35 cellular contexts compared by ENCODE assay signal in the genomic region with DNA sequence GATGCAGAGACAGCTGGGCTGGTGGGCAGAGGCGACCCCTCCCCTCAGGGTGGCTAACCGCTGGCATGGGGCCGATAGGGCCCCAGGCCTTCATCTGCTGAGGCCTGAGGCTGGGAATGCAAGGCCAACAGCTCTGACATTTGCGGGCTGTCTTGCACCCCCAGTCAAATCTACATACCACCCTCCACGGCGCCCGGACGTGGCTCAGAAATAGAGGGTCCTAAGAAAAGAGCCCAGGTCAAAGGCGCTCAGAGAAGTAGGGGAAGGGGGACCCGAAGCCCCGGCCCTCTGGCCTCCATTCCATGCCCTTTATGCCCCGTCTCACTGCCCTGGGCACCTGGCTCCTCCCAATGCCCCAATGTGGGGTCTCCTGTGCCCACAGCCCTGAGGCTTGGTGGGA.
"Had no signal": no experiment of that assay in that cellular context is flagged by ENCODE, and none has a peak within 500 bp of the region (broad histone marks: within the 10 kb centered on the region; RNA-seq: fewer than 3 reads in every experiment).

No MANE protein-coding gene starts in this region.

- H3K4me1 ChIP-seq: adrenal gland, body of pancreas, breast epithelium had no signal

- H3K4me3 ChIP-seq: adrenal gland, body of pancreas, breast epithelium had no signal

- ATAC-seq: activated CD8-positive, alpha-beta T cell treated with anti-CD3 and anti-CD28 coated beads for 36 hours; activated naive CD4-positive, alpha-beta T cell treated with anti-CD3 and anti-CD28 coated beads, Interleukin-2, amount 50 U/mL, for 72 hours; activated T-cell treated with anti-CD3 and anti-CD28 coated beads, Interleukin-2, amount 50 U/mL, for 4 hours; activated T-cell treated with anti-CD3 and anti-CD28 coated beads, Interleukin-2, amount 50 U/mL, for 72 hours; activated T-helper 17 cell treated with anti-CD3 and anti-CD28 coated beads, Interleukin-2, amount 50 U/mL, for 72 hours; body of pancreas; T-cell had no signal

- DNase-seq: activated B cell treated with CpG ODN at 0.5 μM for 24 hours; activated CD4-positive, alpha-beta memory T cell treated with anti-CD3 and anti-CD28 coated beads for 36 hours; activated CD4-positive, alpha-beta T cell treated with anti-CD3 and anti-CD28 coated beads for 4 hours; activated CD4-positive, alpha-beta T cell treated with anti-CD3 and anti-CD28 coated beads, Interleukin-2, amount 10 ng/mL, durations not matched to agents 24 days and 14 days; activated CD4-positive, alpha-beta T cell treated with anti-CD3 and anti-CD28 coated beads, Interleukin-2, amount 50 U/mL, for 1 hour; activated CD4-positive, alpha-beta T cell treated with anti-CD3 and anti-CD28 coated beads, Interleukin-2, amount 50 U/mL, for 4 hours; activated CD4-positive, CD25-positive, alpha-beta regulatory T cell treated with anti-CD3 and anti-CD28 coated beads, Interleukin-2, amount 50 U/mL, for 72 hours; activated CD8-positive, alpha-beta memory T cell treated with anti-CD3 and anti-CD28 coated beads, Interleukin-2, amount 50 U/mL, for 4 hours; activated CD8-positive, alpha-beta T cell treated with anti-CD3 and anti-CD28 coated beads for 36 hours; activated effector memory CD4-positive, alpha-beta T cell treated with anti-CD3 and anti-CD28 coated beads, Interleukin-2, amount 50 U/mL, for 16 hours; activated gamma-delta T cell treated with Interleukin-2 at 50 U/mL for 16 hours; activated naive CD4-positive, alpha-beta T cell; activated naive CD4-positive, alpha-beta T cell treated with anti-CD3 and anti-CD28 coated beads for 36 hours; activated naive CD4-positive, alpha-beta T cell treated with anti-CD3 and anti-CD28 coated beads, Interleukin-2, amount 50 U/mL, for 16 hours; activated naive CD8-positive, alpha-beta T cell treated with anti-CD3 and anti-CD28 coated beads for 36 hours; activated T-cell treated with anti-CD3 and anti-CD28 coated beads for 4 hours; activated T-cell treated with anti-CD3 and anti-CD28 coated beads, Interleukin-2, amount 50 U/mL, for 1 hour; activated T-cell treated with anti-CD3 and anti-CD28 coated beads, Interleukin-2, amount 50 U/mL, for 4 hours; activated T-cell treated with anti-CD3 and anti-CD28 coated beads, Interleukin-2, amount 50 U/mL, for 72 hours; adrenal gland; amniotic stem cell; body of pancreas; brain microvascular endothelial cell; central memory CD4-positive, alpha-beta T cell; T-cell; T-helper 2 cell; T-helper 9 cell had no signal

- H3K27ac Mint-ChIP-seq: activated B cell treated with CpG ODN at 0.5 μM for 24 hours; activated CD4-positive, alpha-beta memory T cell treated with anti-CD3 and anti-CD28 coated beads for 36 hours; activated CD4-positive, alpha-beta T cell treated with anti-CD3 and anti-CD28 coated beads, Interleukin-2, amount 10 ng/mL, durations not matched to agents 24 days and 14 days; activated CD8-positive, alpha-beta T cell treated with anti-CD3 and anti-CD28 coated beads for 36 hours; activated naive CD4-positive, alpha-beta T cell treated with anti-CD3 and anti-CD28 coated beads for 36 hours; activated naive CD4-positive, alpha-beta T cell treated with anti-CD3 and anti-CD28 coated beads, Interleukin-2, amount 50 U/mL, for 72 hours; activated naive CD8-positive, alpha-beta T cell treated with anti-CD3 and anti-CD28 coated beads for 36 hours; activated T-cell treated with anti-CD3 and anti-CD28 coated beads, Interleukin-2, amount 50 U/mL, for 72 hours; activated T-helper 1 cell treated with anti-CD3 and anti-CD28 coated beads, Interleukin-12 subunit alpha, Interleukin-12 subunit beta, Interleukin-2, Interleukin-4 antibody, amounts not matched to agents 30 ng/mL and 10 ng/mL and 1 ng/mL, durations not matched to agents 14 hours and 24 hours and 36 hours; activated T-helper 17 cell treated with anti-CD3 and anti-CD28 coated beads, Interleukin-2, amount 50 U/mL, for 72 hours; T-cell; T-helper 2 cell treated with Interferon-gamma antibody and Interleukin-4, amounts not matched to agents 5 μg/mL and 100 μg/mL, for 36 hours had no signal

- H3K27me3 Mint-ChIP-seq: activated B cell treated with CpG ODN at 0.5 μM for 24 hours; activated CD4-positive, alpha-beta memory T cell treated with anti-CD3 and anti-CD28 coated beads for 36 hours; activated CD4-positive, alpha-beta T cell treated with anti-CD3 and anti-CD28 coated beads, Interleukin-2, amount 10 ng/mL, durations not matched to agents 24 days and 14 days; activated CD8-positive, alpha-beta T cell treated with anti-CD3 and anti-CD28 coated beads for 36 hours; activated naive CD8-positive, alpha-beta T cell treated with anti-CD3 and anti-CD28 coated beads for 36 hours; activated T-helper 17 cell treated with anti-CD3 and anti-CD28 coated beads, Interleukin-2, amount 50 U/mL, for 72 hours; T-cell had no signal

- H3K27ac ChIP-seq: adrenal gland, body of pancreas, brain microvascular endothelial cell, breast epithelium, VCaP had no signal

- H3K27me3 ChIP-seq: adrenal gland, body of pancreas, brain microvascular endothelial cell, breast epithelium had no signal

- H3K36me3 Mint-ChIP-seq: activated CD4-positive, alpha-beta memory T cell treated with anti-CD3 and anti-CD28 coated beads for 36 hours; activated naive CD4-positive, alpha-beta T cell treated with anti-CD3 and anti-CD28 coated beads, Interleukin-2, amount 50 U/mL, for 72 hours; activated naive CD8-positive, alpha-beta T cell treated with anti-CD3 and anti-CD28 coated beads for 36 hours; T-cell had no signal

- FAIRE-seq: astrocyte, TTC549 had no signal

- H3K4me3 Mint-ChIP-seq: activated B cell treated with CpG ODN at 0.5 μM for 24 hours; activated CD4-positive, alpha-beta memory T cell treated with anti-CD3 and anti-CD28 coated beads for 36 hours; activated CD4-positive, alpha-beta T cell treated with anti-CD3 and anti-CD28 coated beads, Interleukin-2, amount 10 ng/mL, durations not matched to agents 24 days and 14 days; activated CD8-positive, alpha-beta T cell treated with anti-CD3 and anti-CD28 coated beads for 36 hours; activated naive CD4-positive, alpha-beta T cell treated with anti-CD3 and anti-CD28 coated beads for 36 hours; activated naive CD8-positive, alpha-beta T cell treated with anti-CD3 and anti-CD28 coated beads for 36 hours; activated T-cell treated with anti-CD3 and anti-CD28 coated beads, Interleukin-2, amount 50 U/mL, for 4 hours; activated T-cell treated with anti-CD3 and anti-CD28 coated beads, Interleukin-2, amount 50 U/mL, for 72 hours; activated T-helper 1 cell treated with anti-CD3 and anti-CD28 coated beads, Interleukin-12 subunit alpha, Interleukin-12 subunit beta, Interleukin-2, Interleukin-4 antibody, amounts not matched to agents 30 ng/mL and 10 ng/mL and 1 ng/mL, durations not matched to agents 14 hours and 24 hours and 36 hours; activated T-helper 17 cell treated with anti-CD3 and anti-CD28 coated beads, Interleukin-2, amount 50 U/mL, for 72 hours; T-cell; T-helper 2 cell treated with Interferon-gamma antibody and Interleukin-4, amounts not matched to agents 5 μg/mL and 100 μg/mL, for 36 hours had no signal

- H3K9me3 Mint-ChIP-seq: activated B cell treated with CpG ODN at 0.5 μM for 24 hours; activated CD4-positive, alpha-beta memory T cell treated with anti-CD3 and anti-CD28 coated beads for 36 hours; activated CD4-positive, alpha-beta T cell treated with anti-CD3 and anti-CD28 coated beads, Interleukin-2, amount 10 ng/mL, durations not matched to agents 24 days and 14 days; activated CD8-positive, alpha-beta T cell treated with anti-CD3 and anti-CD28 coated beads for 36 hours; activated naive CD4-positive, alpha-beta T cell treated with anti-CD3 and anti-CD28 coated beads for 36 hours; activated naive CD4-positive, alpha-beta T cell treated with anti-CD3 and anti-CD28 coated beads, Interleukin-2, amount 50 U/mL, for 72 hours; activated naive CD8-positive, alpha-beta T cell treated with anti-CD3 and anti-CD28 coated beads for 36 hours; activated T-cell treated with anti-CD3 and anti-CD28 coated beads, Interleukin-2, amount 50 U/mL, for 4 hours; activated T-cell treated with anti-CD3 and anti-CD28 coated beads, Interleukin-2, amount 50 U/mL, for 72 hours; activated T-helper 1 cell treated with anti-CD3 and anti-CD28 coated beads, Interleukin-12 subunit alpha, Interleukin-12 subunit beta, Interleukin-2, Interleukin-4 antibody, amounts not matched to agents 30 ng/mL and 10 ng/mL and 1 ng/mL, durations not matched to agents 14 hours and 24 hours and 36 hours; activated T-helper 17 cell treated with anti-CD3 and anti-CD28 coated beads, Interleukin-2, amount 50 U/mL, for 72 hours; T-cell; T-helper 2 cell treated with Interferon-gamma antibody and Interleukin-4, amounts not matched to agents 5 μg/mL and 100 μg/mL, for 36 hours had no signal

- H3K9me3 ChIP-seq: adrenal gland, body of pancreas, breast epithelium had no signal

- H3K4me1 Mint-ChIP-seq: activated B cell treated with CpG ODN at 0.5 μM for 24 hours; activated CD4-positive, alpha-beta T cell treated with anti-CD3 and anti-CD28 coated beads, Interleukin-2, amount 10 ng/mL, durations not matched to agents 24 days and 14 days; activated T-helper 17 cell treated with anti-CD3 and anti-CD28 coated beads, Interleukin-2, amount 50 U/mL, for 72 hours; T-cell had no signal

- H3K36me3 ChIP-seq: adrenal gland, brain microvascular endothelial cell, breast epithelium had no signal
